Comparison of ENCODE assay signal across 17 cellular contexts in genomic region chr1:219587401-219587800, GRCh38. TPM values are rescaled to one million over a fixed set of nuclear protein-coding genes. Genes with fewer than 3 reads are reported as not detected.
DNase-seq lines count a peak whose midpoint lies in the region; TF ChIP-seq lines count a peak whose summit lies in the region.
"Had no signal": no experiment of that assay in that cellular context is flagged by ENCODE, and none has a peak within 500 bp of the region (broad histone marks: within the 10 kb centered on the region; RNA-seq: fewer than 3 reads in every experiment).

No MANE protein-coding gene starts in this region.

- H3K36me3 Mint-ChIP-seq in CD8-positive, alpha-beta memory T cell: peaks cover 0 to 2% (median 0%) of the 10 kb centered on the region in 3 donors
- H3K36me3 Mint-ChIP-seq: T-cell had no signal

- H3K9me3 ChIP-seq in BLaER1 treated with 17β-estradiol and CSF1 and Interleukin-3, amounts not matched to agents 10 nM and 100 nM (replicated peaks in 1 of 11): peaks cover 0 to 9% (median 0%) of the 10 kb centered on the region in 11 experiments; a peak in 5 of 22 replicates
- peaks cover 5% of the 10 kb centered on the region for H3K9me3 ChIP-seq in WERI-Rb-1 (ENCODE audit: severe bottlenecking)
- no peaks in the 10 kb centered on the region for H3K9me3 ChIP-seq in CD8-positive, alpha-beta memory T cell (ENCODE audit: low read length)
- H3K9me3 ChIP-seq: Peyer's patch had no signal

- peak overlapping the region in 9 of 11 experiments; percentile 28 to 85 (median 71); a peak in 17 of 22 replicates for H3K27ac ChIP-seq in BLaER1 treated with 17β-estradiol and CSF1 and Interleukin-3, amounts not matched to agents 10 nM and 100 nM
- H3K27ac ChIP-seq in WERI-Rb-1: peak overlapping the region; percentile 30; the same call in 1 of the 2 replicates
- no peak overlapping the region for H3K27ac ChIP-seq in CD8-positive, alpha-beta memory T cell (ENCODE audit: low read depth, low read length)
- H3K27ac ChIP-seq: Peyer's patch had no signal

- H4K20me1 ChIP-seq in BLaER1 treated with 17β-estradiol and CSF1 and Interleukin-3, amounts not matched to agents 10 nM and 100 nM: no peaks in the 10 kb centered on the region

- peaks cover 4 to 57% (median 30%) of the 10 kb centered on the region in 10 experiments; a peak in 19 of 20 replicates for H3K4me1 ChIP-seq in BLaER1 treated with 17β-estradiol and CSF1 and Interleukin-3, amounts not matched to agents 10 nM and 100 nM
- H3K4me1 ChIP-seq in CD8-positive, alpha-beta memory T cell (ENCODE audit: insufficient read depth, low read length): no peaks in the 10 kb centered on the region
- H3K4me1 ChIP-seq: Peyer's patch had no signal

- no peak overlapping the region; a peak in 2 of 20 replicates for H3K4me3 ChIP-seq in BLaER1 treated with 17β-estradiol and CSF1 and Interleukin-3, amounts not matched to agents 10 nM and 100 nM
- H3K4me3 ChIP-seq in WERI-Rb-1 (ENCODE audit: low read depth, low read length) (no peak overlapping the region), fibroblast of the aortic adventitia (ENCODE audit: low read depth, low read length) (no peak overlapping the region)
- H3K4me3 ChIP-seq in CD8-positive, alpha-beta memory T cell (ENCODE audit: low read length): no peak overlapping the region
- H3K4me3 ChIP-seq: Peyer's patch had no signal

- H3K27ac Mint-ChIP-seq in CD8-positive, alpha-beta memory T cell: no peak overlapping the region
- H3K27ac Mint-ChIP-seq: T-cell had no signal

- DNase-seq in EH (ENCODE audit: low read depth) (peak; percentile 44), WERI-Rb-1 (no peak), fibroblast of the aortic adventitia (ENCODE audit: low read depth) (peak; percentile 49), epidermal melanocyte (ENCODE audit: insufficient read length, low spot score) (no peak), NCI-H526 (lab: John Stamatoyannopoulos, UW) (no peak)
- DNase-seq in CD8-positive, alpha-beta memory T cell: no peak
- DNase-seq: DMS 273 treated with DMSO at 0.1 percent for 48 hours, H7, NCI-H1436 treated with DMSO at 0.1 percent for 48 hours, NCI-H345, NCI-H748 treated with DMSO at 0.1 percent for 48 hours, Peyer's patch, SHP77 treated with DMSO at 0.1 percent for 48 hours, T-cell had no signal

- POLR2A ChIA-PET in CD8-positive, alpha-beta memory T cell (lab: Charles Lee): no interaction called here

- H3K4me1 Mint-ChIP-seq in CD8-positive, alpha-beta memory T cell: no peaks in the 10 kb centered on the region
- H3K4me1 Mint-ChIP-seq: T-cell had no signal

- TF ChIP-seq CTCF in WERI-Rb-1 (IDR thresholded peaks at IDR 0.05; ENCODE audit: low read depth, low read length) (no peak), fibroblast of the aortic adventitia (IDR thresholded peaks at IDR 0.05; ENCODE audit: insufficient read depth, low read length) (no peak)

- H3K9me3 Mint-ChIP-seq in CD8-positive, alpha-beta memory T cell: peaks cover 0 to 9% (median 3%) of the 10 kb centered on the region in 5 donors

- no peaks in the 10 kb centered on the region for H3K36me3 ChIP-seq in BLaER1 treated with 17β-estradiol and CSF1 and Interleukin-3, amounts not matched to agents 10 nM and 100 nM
- H3K36me3 ChIP-seq in WERI-Rb-1: no peaks in the 10 kb centered on the region
- no peaks in the 10 kb centered on the region for H3K36me3 ChIP-seq in CD8-positive, alpha-beta memory T cell (ENCODE audit: insufficient read depth, low read length)
- H3K36me3 ChIP-seq: Peyer's patch had no signal

- no peak overlapping the region for H3K4me3 Mint-ChIP-seq in CD8-positive, alpha-beta memory T cell
- H3K4me3 Mint-ChIP-seq: T-cell had no signal

- H3K4me2 ChIP-seq in BLaER1 treated with 17β-estradiol and CSF1 and Interleukin-3, amounts not matched to agents 10 nM and 100 nM: peak overlapping the region in 7 of 11 experiments; percentile 34 to 95 (median 72); a peak in 12 of 22 replicates

- CTCF ChIA-PET in CD8-positive, alpha-beta memory T cell (lab: Charles Lee): no interaction called here

- H3K27me3 Mint-ChIP-seq in CD8-positive, alpha-beta memory T cell: peaks cover 0 to 5% of the 10 kb centered on the region in 2 donors

- H3K9ac ChIP-seq in BLaER1 treated with 17β-estradiol and CSF1 and Interleukin-3, amounts not matched to agents 10 nM and 100 nM: peak overlapping the region in 6 of 11 experiments; percentile 25 to 62 (median 53); a peak in 10 of 22 replicates

- no peaks in the 10 kb centered on the region for H3K27me3 ChIP-seq in BLaER1 treated with 17β-estradiol and CSF1 and Interleukin-3, amounts not matched to agents 10 nM and 100 nM
- H3K27me3 ChIP-seq in WERI-Rb-1 (ENCODE audit: insufficient read depth, low read depth, severe bottlenecking): no peaks in the 10 kb centered on the region
- H3K27me3 ChIP-seq in CD8-positive, alpha-beta memory T cell (ENCODE audit: insufficient read depth, low read length, poor library complexity, severe bottlenecking): no peaks in the 10 kb centered on the region
- H3K27me3 ChIP-seq: Peyer's patch had no signal

RNA-seq across cellular contexts. Expression of gene ZC3H11B, which starts 25.5 kb away (rescaled TPM):
- total RNA-seq in fibroblast of the aortic adventitia (ENCODE audit: low replicate concordance): not detected in 2 replicates
- under 1 TPM; 0.13 to 0.28 TPM for total RNA-seq in CD8-positive, alpha-beta memory T cell
- not detected for polyA plus RNA-seq in CD8-positive, alpha-beta memory T cell
- total RNA-seq: LHCN-M2 had no signal
- polyA plus RNA-seq: BJ had no signal

Comparison
In these comparisons a context has a peak if more than half of its experiments do, and no peak if none do; other contexts are left out.
1. DNase-seq: peak in EH (single experiment) and fibroblast of the aortic adventitia (single experiment); none in WERI-Rb-1 (single experiment), epidermal melanocyte (single experiment), NCI-H526 (0 of 2) and CD8-positive, alpha-beta memory T cell (0 of 5).